ENCODE assay signal across 25 cellular contexts in the genomic region with DNA sequence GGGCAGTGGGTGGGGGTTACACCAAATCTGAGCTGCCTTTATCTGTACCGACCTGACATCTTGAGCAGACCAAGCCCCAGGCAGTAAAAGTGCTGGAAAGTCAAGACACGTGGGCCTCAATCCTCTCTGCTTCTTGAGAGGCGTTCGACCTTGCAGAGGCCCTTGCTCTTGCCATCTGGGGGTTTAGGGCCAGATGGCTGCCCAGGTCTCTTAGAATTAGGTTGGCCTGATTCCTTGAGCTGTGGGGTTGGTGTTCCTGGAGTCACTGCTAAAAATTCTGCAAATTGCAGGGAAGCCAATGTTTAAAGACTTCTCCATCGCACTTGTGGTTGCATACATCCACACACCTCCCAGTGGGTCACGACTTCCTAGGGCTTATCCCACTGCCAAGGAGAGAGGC.
"Had no signal": no experiment of that assay in that cellular context is flagged by ENCODE, and none has a peak within 500 bp of the region (broad histone marks: within the 10 kb centered on the region; RNA-seq: fewer than 3 reads in every experiment).

No MANE protein-coding gene starts in this region.

- H3K4me3 Mint-ChIP-seq: mesothelial cell of epicardium; naive B cell; naive thymus-derived CD8-positive, alpha-beta T cell had no signal

- H3K4me1 ChIP-seq: esophagus squamous epithelium, gastrocnemius medialis, heart right ventricle, left lung, lower lobe of right lung had no signal

- H3K36me3 Mint-ChIP-seq: mesothelial cell of epicardium, naive B cell had no signal

- H3K36me3 ChIP-seq: esophagus squamous epithelium, gastrocnemius medialis, heart right ventricle, left lung, lower lobe of right lung had no signal

- H3K27me3 ChIP-seq: dorsolateral prefrontal cortex, gastrocnemius medialis, heart right ventricle, left lung had no signal

- H3K27ac Mint-ChIP-seq: mesothelial cell of epicardium; naive B cell; naive thymus-derived CD8-positive, alpha-beta T cell had no signal

- H3K4me1 Mint-ChIP-seq: mesothelial cell of epicardium; naive B cell; naive thymus-derived CD8-positive, alpha-beta T cell had no signal

- H3K4me3 ChIP-seq: coronary artery, dorsolateral prefrontal cortex, esophagus squamous epithelium, gastrocnemius medialis, heart right ventricle, left lung, lower lobe of right lung, mucosa of descending colon had no signal

- H3K27ac ChIP-seq: coronary artery, dorsolateral prefrontal cortex, esophagus squamous epithelium, gastrocnemius medialis, heart right ventricle, left lung, lower lobe of right lung had no signal

- FAIRE-seq: endothelial cell of umbilical vein, islet of Langerhans, keratinocyte had no signal

- H3K9me3 ChIP-seq: gastrocnemius medialis, lower lobe of right lung, mucosa of descending colon had no signal

- DNase-seq: dermis blood vessel endothelial cell; effector CD4-positive, alpha-beta T cell; effector memory CD4-positive, alpha-beta T cell; esophagus squamous epithelium; foreskin fibroblast; foreskin melanocyte; gastrocnemius medialis; glutamatergic neuron; head of caudate nucleus; heart right ventricle; hippocampal formation; left cardiac atrium; left lung; left ventricle myocardium superior; lower lobe of right lung; mesenchymal stem cell; mucosa of descending colon; naive B cell; naive thymus-derived CD8-positive, alpha-beta T cell had no signal
